In the genomic region with DNA sequence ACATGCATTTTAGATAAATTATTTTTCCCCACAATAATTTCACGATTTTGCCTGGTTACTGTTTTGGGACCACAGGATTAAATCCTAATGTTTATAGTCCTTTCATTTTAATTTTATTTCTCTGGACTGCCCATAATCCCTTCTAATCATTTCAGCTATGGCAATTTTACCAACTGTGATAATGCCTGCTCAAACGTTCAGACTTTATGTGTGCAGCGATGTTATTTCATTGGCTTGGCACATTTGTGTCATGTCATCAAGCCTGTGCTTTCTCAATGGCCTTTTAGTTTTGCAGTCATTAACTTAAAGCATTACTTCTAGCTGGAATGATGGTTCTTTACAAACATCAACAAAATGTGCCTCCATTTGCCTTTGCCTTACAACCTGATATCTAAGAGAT, we compare ENCODE assay signal across 9 cellular contexts.
"Had no signal": no experiment of that assay in that cellular context is flagged by ENCODE, and none has a peak within 500 bp of the region (broad histone marks: within the 10 kb centered on the region; RNA-seq: fewer than 3 reads in every experiment).

No MANE protein-coding gene starts in this region.

- H3K27ac ChIP-seq: GM23248 had no signal

- H3K4me1 ChIP-seq: HAP-1 had no signal

- H3K9me3 ChIP-seq: HAP-1 had no signal

- H3K4me3 ChIP-seq: GM23248, GM23338, HAP-1 had no signal

- H3K4me2 ChIP-seq: GM23338 had no signal

- H2AFZ ChIP-seq: GM23248, GM23338 had no signal

- DNase-seq: GM23248, GOT3, H7, H9, HCEC 1CT, HFFc6 had no signal

- H3K9ac ChIP-seq: GM23248 had no signal

- ATAC-seq: GM23338, HCT116 had no signal

- H3K36me3 ChIP-seq: HAP-1 had no signal
